In the genomic region with DNA sequence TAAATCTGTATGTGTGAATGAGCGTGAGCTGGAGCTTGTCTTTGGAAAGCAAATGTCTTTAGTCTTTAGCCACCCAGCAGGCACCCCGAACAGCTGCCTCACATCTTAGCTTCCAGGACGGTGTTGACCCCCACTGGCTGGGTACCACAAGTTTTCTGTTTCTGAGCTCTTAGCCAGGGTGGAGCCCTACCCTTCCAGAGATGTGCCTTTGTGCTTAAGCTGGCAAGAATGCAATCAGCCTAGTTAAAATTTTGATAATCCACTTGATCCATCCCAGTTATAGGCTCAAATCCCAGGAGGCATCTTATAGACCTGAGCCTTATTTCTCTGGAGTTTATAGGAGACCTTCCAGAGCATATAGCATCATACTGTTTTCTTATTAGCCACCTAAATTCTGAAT, we compare ENCODE assay signal across 21 cellular contexts.
"Had no signal": no experiment of that assay in that cellular context is flagged by ENCODE, and none has a peak within 500 bp of the region (broad histone marks: within the 10 kb centered on the region; RNA-seq: fewer than 3 reads in every experiment).

No MANE protein-coding gene starts in this region.

- H3K27ac ChIP-seq: heart left ventricle, spleen, thoracic aorta, transverse colon had no signal

- H3K36me3 ChIP-seq: heart left ventricle, spleen, thoracic aorta, transverse colon had no signal

- H3K4me3 ChIP-seq: dorsolateral prefrontal cortex, heart left ventricle, spleen, thoracic aorta, transverse colon had no signal

- DNase-seq: cortex of kidney; dorsolateral prefrontal cortex; effector CD8-positive, alpha-beta T cell; heart left ventricle; hippocampal formation; kidney glomerular epithelial cell; naive B cell; nephron progenitor cell; posterior cingulate gyrus; spleen; stimulated activated CD4-positive, alpha-beta T cell treated with anti-CD3 and anti-CD28 coated beads, Interleukin-15, amount 100 ng/mL, for 24 hours; stimulated activated CD4-positive, alpha-beta T cell treated with anti-CD3 and anti-CD28 coated beads, Interleukin-1b, Interleukin-23, amount 100 ng/mL, for 48 hours; stimulated activated CD4-positive, alpha-beta T cell treated with anti-CD3 and anti-CD28 coated beads, Interleukin-4, amount 100 ng/mL, for 24 hours; stimulated activated naive CD8-positive, alpha-beta T cell treated with anti-CD3 and anti-CD28 coated beads, Interleukin-15, amount 100 ng/mL, for 72 hours; transverse colon had no signal

- FAIRE-seq: endometrium, frontal cortex had no signal

- H3K9me3 ChIP-seq: heart left ventricle, spleen, thoracic aorta, transverse colon had no signal

- ATAC-seq: esophagus mucosa; heart left ventricle; sciatic nerve; stimulated activated memory B cell treated with anti-CD40 and anti-IgM and Interleukin-4, amounts not matched to agents 10 μg/mL and 1 μg/mL and 100 μg/mL, for 72 hours; stimulated activated naive CD8-positive, alpha-beta T cell treated with anti-CD3 and anti-CD28 coated beads, Interleukin-15, amount 100 ng/mL, for 72 hours had no signal
